ENCODE assay signal across 1 cellular context in genomic region chr4:40307627-40308497, GRCh38.
TF ChIP-seq lines count a peak whose summit lies in the region.

No MANE protein-coding gene starts in this region.

TF ChIP-seq in K562, 482 proteins besides CTCF, POLR2A, EP300 and RAD21 (continued from another document and continues in another):
- TF ChIP-seq DEAF1 (CRISPR knock-in tag; IDR thresholded peaks at IDR 0.05): peak; percentile 38
- peak; percentile 89 for TF ChIP-seq ARID1B (IDR thresholded peaks at IDR 0.05)
- TF ChIP-seq TOE1 (IDR thresholded peaks at IDR 0.05; ENCODE audit: borderline replicate concordance): no peak
- TF ChIP-seq TOE1 (CRISPR knock-in tag; IDR thresholded peaks at IDR 0.05; ENCODE audit: borderline replicate concordance, low read depth): no peak
- no peak for TF ChIP-seq ZNF431 (CRISPR knock-in tag; IDR thresholded peaks at IDR 0.05)
- TF ChIP-seq CTCFL (IDR thresholded peaks at IDR 0.05; ENCODE audit: borderline replicate concordance, insufficient read depth, low read depth, low read length, poor library complexity, severe bottlenecking): no peak
- 0 out of 4 replicates have a peak, but pooled peaks have one; percentile 29 to 35 for TF ChIP-seq TEAD1 (CRISPR knock-in tag; IDR thresholded peaks at IDR 0.05)
- no peak for TF ChIP-seq IRF9 (tag; IDR thresholded peaks at IDR 0.05)
- no peak for TF ChIP-seq ZNF644 (tag; IDR thresholded peaks at IDR 0.05; ENCODE audit: low read depth)
- TF ChIP-seq MTA2 (IDR thresholded peaks at IDR 0.05; ENCODE audit: low read depth): peak; percentile 68
- TF ChIP-seq SMARCA4 (IDR thresholded peaks at IDR 0.05): no peak; the same call in none of the 2 replicates
- no peak for TF ChIP-seq BRF1 (IDR thresholded peaks at IDR 0.05; ENCODE audit: borderline replicate concordance, extremely low read depth, insufficient read length)
- TF ChIP-seq ZNF140 (CRISPR knock-in tag; IDR thresholded peaks at IDR 0.05): no peak
- TF ChIP-seq ZBTB33 (CRISPR knock-in tag; IDR thresholded peaks at IDR 0.05): no peak
- no peak for TF ChIP-seq THRA (IDR thresholded peaks at IDR 0.05)
- TF ChIP-seq PRPF4 (IDR thresholded peaks at IDR 0.05; ENCODE audit: insufficient read depth, low read depth, low read length, poor library complexity, severe bottlenecking): no peak
- TF ChIP-seq ZNF384 (IDR thresholded peaks at IDR 0.05; ENCODE audit: low read depth, low read length): no peak
- no peak for TF ChIP-seq TBP (optimal IDR thresholded peaks at IDR 0.05; ENCODE audit: low read depth, low read length)
- no peak for TF ChIP-seq NR4A1 (CRISPR knock-in tag; IDR thresholded peaks at IDR 0.05)
- TF ChIP-seq NR4A1 (tag; IDR thresholded peaks at IDR 0.05): no peak
- TF ChIP-seq CXXC5 (CRISPR knock-in tag; IDR thresholded peaks at IDR 0.05): peak; percentile 80
- TF ChIP-seq KLF16 (IDR thresholded peaks at IDR 0.05): peak; percentile 88
- TF ChIP-seq NR2C2 (CRISPR knock-in tag; IDR thresholded peaks at IDR 0.05): no peak
- TF ChIP-seq NR2C2 (tag; IDR thresholded peaks at IDR 0.05): peak; percentile 62
- no peak for TF ChIP-seq SRSF7 (optimal IDR thresholded peaks at IDR 0.05; ENCODE audit: low read depth, low read length)
- TF ChIP-seq MYBL2 (IDR thresholded peaks at IDR 0.05; ENCODE audit: low read depth): no peak
- TF ChIP-seq MYBL2 (CRISPR knock-in tag; IDR thresholded peaks at IDR 0.05; ENCODE audit: borderline replicate concordance): no peak
- 0 out of 2 replicates have a peak, but pooled peaks have one; percentile 39 for TF ChIP-seq ETV5 (CRISPR knock-in tag; IDR thresholded peaks at IDR 0.05; ENCODE audit: low read depth)
- TF ChIP-seq EGR1 (conservative IDR thresholded peaks at IDR 0.05): no peak
- TF ChIP-seq THRAP3 (IDR thresholded peaks at IDR 0.05; ENCODE audit: borderline replicate concordance): no peak
- peak; percentile 32; the same call in 1 of the 2 replicates for TF ChIP-seq L3MBTL2 (IDR thresholded peaks at IDR 0.05)
- TF ChIP-seq RBM22 (IDR thresholded peaks at IDR 0.05; ENCODE audit: low read depth, low read length, poor library complexity, severe bottlenecking): no peak
- no peak for TF ChIP-seq PHF21A (IDR thresholded peaks at IDR 0.05; ENCODE audit: borderline replicate concordance, low read depth)
- TF ChIP-seq RNF219 (CRISPR knock-in tag; IDR thresholded peaks at IDR 0.05): no peak
- 0 out of 2 replicates have a peak, but pooled peaks have one; percentile 26 for TF ChIP-seq CREB1 (IDR thresholded peaks at IDR 0.05)
- no peak for TF ChIP-seq CREB1 (CRISPR knock-in tag; IDR thresholded peaks at IDR 0.05)
- no peak for TF ChIP-seq FUS (optimal IDR thresholded peaks at IDR 0.05; ENCODE audit: low read depth, low read length)
- TF ChIP-seq NELFE (IDR thresholded peaks at IDR 0.05; ENCODE audit: insufficient read depth, insufficient read length): no peak
- no peak for TF ChIP-seq ZNF589 (CRISPR knock-in tag; IDR thresholded peaks at IDR 0.05; ENCODE audit: low read depth)
- no peak for TF ChIP-seq E2F3 (CRISPR knock-in tag; IDR thresholded peaks at IDR 0.05)
- TF ChIP-seq ZNF224 (CRISPR knock-in tag; IDR thresholded peaks at IDR 0.05): no peak
- no peak for TF ChIP-seq SRF (CRISPR knock-in tag; IDR thresholded peaks at IDR 0.05)
- no peak for TF ChIP-seq NFE2 (IDR thresholded peaks at IDR 0.05; ENCODE audit: low read depth)
- no peak for TF ChIP-seq SP2 (IDR thresholded peaks at IDR 0.05; ENCODE audit: extremely low read depth, low read depth, low read length, poor library complexity, severe bottlenecking)
- no peak for TF ChIP-seq ZNF583 (CRISPR knock-in tag; IDR thresholded peaks at IDR 0.05)
- TF ChIP-seq NR3C1 (CRISPR knock-in tag; IDR thresholded peaks at IDR 0.05): no peak
- no peak for TF ChIP-seq ETV1 (tag; conservative IDR thresholded peaks at IDR 0.05; ENCODE audit: low read depth)
- TF ChIP-seq THAP7 (CRISPR knock-in tag; IDR thresholded peaks at IDR 0.05): no peak
- no peak for TF ChIP-seq KLF6 (CRISPR knock-in tag; IDR thresholded peaks at IDR 0.05; ENCODE audit: borderline replicate concordance)
- TF ChIP-seq HDAC8 (tag; IDR thresholded peaks at IDR 0.05): no peak
- TF ChIP-seq CBFA2T2 (conservative IDR thresholded peaks at IDR 0.05): peak; percentile 89
- TF ChIP-seq TBL1XR1 (IDR thresholded peaks at IDR 0.05; ENCODE audit: low read length in 2 of 2): peak in 1 of 2 experiments; percentile 52; a peak in 1 of 4 replicates
- no peak for TF ChIP-seq HNRNPH1 (optimal IDR thresholded peaks at IDR 0.05; ENCODE audit: low read depth, low read length)
- TF ChIP-seq NRF1 (conservative IDR thresholded peaks at IDR 0.05 in 1 of 2, IDR thresholded peaks at IDR 0.05 in 1 of 2): no peak
- TF ChIP-seq ADNP (tag; IDR thresholded peaks at IDR 0.05): peak; percentile 6; the same call in 1 of the 2 replicates
- no peak for TF ChIP-seq ZHX1 (conservative IDR thresholded peaks at IDR 0.05; ENCODE audit: low read length)
- TF ChIP-seq E4F1 (CRISPR knock-in tag; IDR thresholded peaks at IDR 0.05; ENCODE audit: borderline replicate concordance): no peak
- TF ChIP-seq CHD4 (IDR thresholded peaks at IDR 0.05; ENCODE audit: insufficient read depth, insufficient replicate concordance, low read depth, low read length, poor library complexity, severe bottlenecking): no peak
- no peak; the same call in 1 of the 2 replicates for TF ChIP-seq GABPB1 (CRISPR knock-in tag; IDR thresholded peaks at IDR 0.05)
- TF ChIP-seq ZNF76 (CRISPR knock-in tag; IDR thresholded peaks at IDR 0.05; ENCODE audit: borderline replicate concordance): no peak
- no peak for TF ChIP-seq NR2C1 (IDR thresholded peaks at IDR 0.05)
- no peak for TF ChIP-seq NR2C1 (tag; IDR thresholded peaks at IDR 0.05)
